Comparison of ENCODE assay signal across 16 cellular contexts in the genomic region with DNA sequence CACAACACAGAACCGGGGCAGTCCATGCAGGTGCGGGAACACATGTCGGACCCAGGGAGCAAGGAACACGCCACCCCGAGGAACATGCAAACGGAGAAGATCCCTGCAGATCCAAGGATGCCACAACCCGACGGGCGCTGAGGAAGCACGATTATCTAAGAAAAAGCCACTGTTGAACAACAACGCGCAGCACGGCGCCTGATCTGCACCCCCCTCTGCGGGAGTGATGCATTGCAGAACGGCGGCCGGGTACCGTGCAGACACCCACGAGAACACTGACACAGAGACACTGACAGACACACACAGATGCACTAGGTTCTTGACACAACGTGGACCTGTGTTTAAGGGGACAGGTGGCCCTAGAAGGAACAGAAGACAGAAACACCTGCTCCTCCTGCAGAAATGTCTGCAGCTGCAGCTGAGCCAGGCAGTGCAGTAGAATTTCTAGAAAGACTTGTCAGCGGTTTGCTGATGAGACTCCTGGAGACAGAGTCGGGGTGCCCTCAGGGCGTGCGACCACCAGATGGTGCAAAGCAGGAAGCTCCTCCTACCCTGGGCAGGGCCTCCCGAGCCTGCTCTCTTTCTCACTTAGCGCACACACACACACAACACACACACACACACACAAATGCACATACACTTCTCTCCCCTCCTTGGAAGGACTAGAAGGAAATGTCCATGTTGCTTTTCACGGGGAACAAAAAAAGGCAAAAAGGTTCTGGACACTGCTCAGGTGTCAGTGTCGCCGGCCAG.
"Had no signal": no experiment of that assay in that cellular context is flagged by ENCODE, and none has a peak within 500 bp of the region (broad histone marks: within the 10 kb centered on the region; RNA-seq: fewer than 3 reads in every experiment).

No MANE protein-coding gene starts in this region.

- H3K27ac Mint-ChIP-seq: activated CD4-positive, alpha-beta memory T cell treated with anti-CD3 and anti-CD28 coated beads, Interleukin-2, amount 10 ng/mL, durations not matched to agents 7 days and 5 days; mesothelial cell of epicardium had no signal

- H3K4me1 Mint-ChIP-seq: mesothelial cell of epicardium had no signal

- DNase-seq: activated CD4-positive, alpha-beta memory T cell treated with anti-CD3 and anti-CD28 coated beads, Interleukin-2, amount 10 ng/mL, durations not matched to agents 7 days and 5 days; activated CD4-positive, alpha-beta T cell treated with anti-CD3 and anti-CD28 coated beads for 4 hours; activated effector memory CD4-positive, alpha-beta T cell treated with Interleukin-2 at 50 U/mL for 16 hours; activated naive CD4-positive, alpha-beta T cell treated with anti-CD3 and anti-CD28 coated beads, Interleukin-2, amount 50 U/mL, for 16 hours; activated T-cell treated with anti-CD3 and anti-CD28 coated beads, Interleukin-2, amount 50 U/mL, for 4 hours; adrenal gland; left colon; lower lobe of right lung; pancreas; sigmoid colon; stimulated activated CD4-positive, alpha-beta T cell treated with anti-CD3 and anti-CD28 coated beads, Interleukin-1b, Interleukin-23, amount 100 ng/mL, for 48 hours; tibial artery; uterus had no signal

- H3K4me3 Mint-ChIP-seq: activated CD4-positive, alpha-beta memory T cell treated with anti-CD3 and anti-CD28 coated beads, Interleukin-2, amount 10 ng/mL, durations not matched to agents 7 days and 5 days; activated T-cell treated with anti-CD3 and anti-CD28 coated beads, Interleukin-2, amount 50 U/mL, for 4 hours; mesothelial cell of epicardium had no signal

- H3K4me3 ChIP-seq: adrenal gland, gastroesophageal sphincter, lower lobe of right lung, pancreas, sigmoid colon, tibial artery, uterus had no signal

- ATAC-seq: activated T-cell treated with anti-CD3 and anti-CD28 coated beads, Interleukin-2, amount 50 U/mL, for 4 hours; gastroesophageal sphincter; left colon; lower lobe of right lung; pancreas had no signal

- H3K9me3 Mint-ChIP-seq: activated CD4-positive, alpha-beta memory T cell treated with anti-CD3 and anti-CD28 coated beads, Interleukin-2, amount 10 ng/mL, durations not matched to agents 7 days and 5 days; activated T-cell treated with anti-CD3 and anti-CD28 coated beads, Interleukin-2, amount 50 U/mL, for 4 hours; mesothelial cell of epicardium had no signal

- H3K9me3 ChIP-seq: adrenal gland, gastroesophageal sphincter, lower lobe of right lung, pancreas, sigmoid colon, tibial artery, uterus had no signal

- H3K27ac ChIP-seq: adrenal gland, gastroesophageal sphincter, lower lobe of right lung, pancreas, sigmoid colon, tibial artery, uterus, VCaP had no signal

- H3K36me3 ChIP-seq: adrenal gland, gastroesophageal sphincter, lower lobe of right lung, pancreas, tibial artery, uterus had no signal

- H3K36me3 Mint-ChIP-seq: mesothelial cell of epicardium had no signal

- H3K4me1 ChIP-seq: adrenal gland, lower lobe of right lung, pancreas, uterus had no signal
